ENCODE assay signal across 18 cellular contexts in the genomic region with DNA sequence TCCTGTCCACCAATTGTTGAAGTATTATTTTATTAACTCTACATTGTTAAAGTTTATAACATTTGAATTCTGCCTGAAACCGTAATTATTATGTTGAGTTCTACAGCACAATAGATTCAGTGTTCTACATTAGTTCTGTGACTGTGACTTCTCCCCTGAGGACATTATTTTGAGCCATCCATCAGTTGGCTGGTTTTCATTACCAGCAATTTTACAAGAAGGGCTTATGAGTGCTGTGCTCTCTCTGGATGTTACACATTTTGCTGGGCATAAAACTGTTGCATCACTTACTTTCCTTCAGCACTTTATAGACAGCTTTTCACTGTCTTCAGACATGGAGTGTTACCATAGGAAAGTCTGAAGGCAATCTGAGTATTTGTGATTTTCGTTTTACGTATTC.
DNase-seq lines count a peak whose midpoint lies in the region; ATAC-seq and TF ChIP-seq lines count a peak whose summit lies in the region.
"Had no signal": no experiment of that assay in that cellular context is flagged by ENCODE, and none has a peak within 500 bp of the region (broad histone marks: within the 10 kb centered on the region; RNA-seq: fewer than 3 reads in every experiment).

No MANE protein-coding gene starts in this region.

- no TSS peak for BruUV-seq in mammary epithelial cell (replicated peaks; lab: Mats Ljungman, UMichigan)

- POLR2A ChIA-PET in HEK293 (lab: Yijun Ruan, JAX): no interaction called here

- CTCF ChIA-PET in mammary epithelial cell (lab: Charles Lee; ENCODE audit: low non-redundant PET): no interaction called here
- CTCF ChIA-PET in HEK293 (lab: Yijun Ruan, JAX): interaction anchor here (0.5 kb wide), 1 partner anchor 34 kb away, joined by 4 read pairs; no protein-coding TSS in a partner anchor

- H3K27me3 Mint-ChIP-seq in immature natural killer cell (ENCODE audit: low read depth in 3 of 3): peaks cover 0 to 2% (median 2%) of the 10 kb centered on the region in 3 donors
- H3K27me3 Mint-ChIP-seq: CD4-positive, alpha-beta memory T cell had no signal

- peak overlapping the region; percentile 31 for H2AFZ ChIP-seq in mammary epithelial cell (ENCODE audit: low read depth, low read length)

- no peak overlapping the region for H3K9ac ChIP-seq in mammary epithelial cell (ENCODE audit: insufficient read depth, low read length)

- no peak overlapping the region for H3K4me3 Mint-ChIP-seq in immature natural killer cell
- H3K4me3 Mint-ChIP-seq: CD4-positive, alpha-beta memory T cell; H9 had no signal

- no peaks in the 10 kb centered on the region for H3K36me3 ChIP-seq in mammary epithelial cell (ENCODE audit: insufficient read depth, low read length)
- peaks cover 3% of the 10 kb centered on the region for H3K36me3 ChIP-seq in breast epithelium
- no peaks in the 10 kb centered on the region for H3K36me3 ChIP-seq in HEK293 (ENCODE audit: control insufficient read depth in 2 of 2, insufficient read depth in 1 of 2, low read length in 2 of 2)
- H3K36me3 ChIP-seq: BE2C had no signal

- 58% methylated on average over 3 of the region's 3 CpGs for WGBS in mammary epithelial cell (ENCODE audit: low coverage, missing lambda C conversion rate)

- no peak for ATAC-seq in sciatic nerve

- in situ Hi-C loops in mammary epithelial cell (cut with MboI; ENCODE audit: low sequenced_read_pairs in 2 of 2) (no loop called here), SK-MEL-5 (cut with HindIII; ENCODE audit: low pct_unique_long_range_greater_than_20kb, low sequenced_read_pairs) (no loop called here)

- H3K9me3 ChIP-seq in mammary epithelial cell (replicated peaks; ENCODE audit: insufficient read depth, low read length): no peaks in the 10 kb centered on the region
- H3K9me3 ChIP-seq in breast epithelium: no peaks in the 10 kb centered on the region
- H3K9me3 ChIP-seq in HEK293 (ENCODE audit: control insufficient read depth, insufficient read depth, low read depth, low read length): no peaks in the 10 kb centered on the region; the same call in 1 of the 2 replicates
- H3K9me3 ChIP-seq: BE2C had no signal

- H3K4me3 ChIP-seq in mammary epithelial cell (replicated peaks in 1 of 3; ENCODE audit: insufficient read depth in 1 of 3, low read depth in 2 of 3, low read length in 3 of 3) (no peak overlapping the region), breast epithelium (no peak overlapping the region), HEK293 (ENCODE audit: low read depth, low read length) (no peak overlapping the region)

- H3K4me1 ChIP-seq in mammary epithelial cell (ENCODE audit: insufficient read depth, low read length): no peaks in the 10 kb centered on the region
- no peaks in the 10 kb centered on the region for H3K4me1 ChIP-seq in breast epithelium
- no peaks in the 10 kb centered on the region for H3K4me1 ChIP-seq in HEK293 (ENCODE audit: control insufficient read depth, insufficient read depth, low read length)
- H3K4me1 ChIP-seq: BE2C had no signal

- H3K27me3 ChIP-seq in mammary epithelial cell (ENCODE audit: insufficient read depth, low read length): no peaks in the 10 kb centered on the region
- H3K27me3 ChIP-seq in breast epithelium: no peaks in the 10 kb centered on the region
- H3K27me3 ChIP-seq: BE2C had no signal

- dilution Hi-C loops in mammary epithelial cell (cut with HindIII; ENCODE audit: low sequenced_read_pairs): no loop called here

- H3K27ac ChIP-seq in mammary epithelial cell (ENCODE audit: insufficient read depth, low read depth, low read length) (no peak overlapping the region), breast epithelium (no peak overlapping the region), HEK293 (ENCODE audit: extremely low read depth, low read depth, low read length) (no peak overlapping the region)
- H3K27ac ChIP-seq: C4-2B, HL-60 had no signal

- TF ChIP-seq CTCF in mammary epithelial cell (conservative IDR thresholded peaks at IDR 0.05 in 1 of 2, IDR thresholded peaks at IDR 0.05 in 1 of 2; ENCODE audit: extremely low read depth in 1 of 2, insufficient read depth in 1 of 2, low read depth in 1 of 2, low read length in 2 of 2): no peak
- no peak for TF ChIP-seq CTCF in breast epithelium (IDR thresholded peaks at IDR 0.05)
- TF ChIP-seq CTCF in HEK293 (tag by site-specific recombination; IDR thresholded peaks at IDR 0.05): no peak

- no peak overlapping the region for H3K27ac Mint-ChIP-seq in immature natural killer cell
- H3K27ac Mint-ChIP-seq: CD4-positive, alpha-beta memory T cell; H9 had no signal

- no peaks in the 10 kb centered on the region for H4K20me1 ChIP-seq in mammary epithelial cell (ENCODE audit: insufficient read depth, low read length)

- peaks cover 0 to 22% (median 2%) of the 10 kb centered on the region in 6 donors for H3K9me3 Mint-ChIP-seq in immature natural killer cell

- DNase-seq in mammary epithelial cell (no peak), breast epithelium (ENCODE audit: low spot score in 2 of 2) (no peak), SK-MEL-5 (ENCODE audit: low read depth, low spot score) (peak; percentile 70), myocyte (ENCODE audit: low read depth) (peak; percentile 3), NOMO-1 (lab: John Stamatoyannopoulos, UW; ENCODE audit: unreplicated experiment in 2 of 2) (no peak), sciatic nerve (ENCODE audit: low spot score) (no peak), immature natural killer cell (no peak)
- DNase-seq: BE2C; CD4-positive, alpha-beta memory T cell; COR-L47; DMS153; DND-41; GF-D8; GOT3; H9 had no signal

- H3K79me2 ChIP-seq in mammary epithelial cell (ENCODE audit: insufficient read depth, low read length): no peaks in the 10 kb centered on the region

- no peak for TF ChIP-seq POLR2A in breast epithelium (IDR thresholded peaks at IDR 0.05)

- H3K4me2 ChIP-seq in mammary epithelial cell (ENCODE audit: insufficient read depth, low read depth, low read length): no peak overlapping the region

- intact Hi-C loops in mammary epithelial cell (cut with micrococcal nuclease): no loop called here
- intact Hi-C loops in breast epithelium (cut with DNase I; ENCODE audit: low total_unique reads): no loop called here
- intact Hi-C loops in sciatic nerve (cut with DNase I): no loop called here

- H3K36me3 Mint-ChIP-seq in immature natural killer cell: no peaks in the 10 kb centered on the region
- H3K36me3 Mint-ChIP-seq: CD4-positive, alpha-beta memory T cell had no signal

- H3K4me1 Mint-ChIP-seq in immature natural killer cell: no peaks in the 10 kb centered on the region
- H3K4me1 Mint-ChIP-seq: CD4-positive, alpha-beta memory T cell; H9 had no signal

TF ChIP-seq in HEK293, 187 proteins besides CTCF, POLR2A, EP300 and RAD21:
- no peak for TF ChIP-seq KLF16 (tag by site-specific recombination; IDR thresholded peaks at IDR 0.05)
- TF ChIP-seq, protein P1, sequence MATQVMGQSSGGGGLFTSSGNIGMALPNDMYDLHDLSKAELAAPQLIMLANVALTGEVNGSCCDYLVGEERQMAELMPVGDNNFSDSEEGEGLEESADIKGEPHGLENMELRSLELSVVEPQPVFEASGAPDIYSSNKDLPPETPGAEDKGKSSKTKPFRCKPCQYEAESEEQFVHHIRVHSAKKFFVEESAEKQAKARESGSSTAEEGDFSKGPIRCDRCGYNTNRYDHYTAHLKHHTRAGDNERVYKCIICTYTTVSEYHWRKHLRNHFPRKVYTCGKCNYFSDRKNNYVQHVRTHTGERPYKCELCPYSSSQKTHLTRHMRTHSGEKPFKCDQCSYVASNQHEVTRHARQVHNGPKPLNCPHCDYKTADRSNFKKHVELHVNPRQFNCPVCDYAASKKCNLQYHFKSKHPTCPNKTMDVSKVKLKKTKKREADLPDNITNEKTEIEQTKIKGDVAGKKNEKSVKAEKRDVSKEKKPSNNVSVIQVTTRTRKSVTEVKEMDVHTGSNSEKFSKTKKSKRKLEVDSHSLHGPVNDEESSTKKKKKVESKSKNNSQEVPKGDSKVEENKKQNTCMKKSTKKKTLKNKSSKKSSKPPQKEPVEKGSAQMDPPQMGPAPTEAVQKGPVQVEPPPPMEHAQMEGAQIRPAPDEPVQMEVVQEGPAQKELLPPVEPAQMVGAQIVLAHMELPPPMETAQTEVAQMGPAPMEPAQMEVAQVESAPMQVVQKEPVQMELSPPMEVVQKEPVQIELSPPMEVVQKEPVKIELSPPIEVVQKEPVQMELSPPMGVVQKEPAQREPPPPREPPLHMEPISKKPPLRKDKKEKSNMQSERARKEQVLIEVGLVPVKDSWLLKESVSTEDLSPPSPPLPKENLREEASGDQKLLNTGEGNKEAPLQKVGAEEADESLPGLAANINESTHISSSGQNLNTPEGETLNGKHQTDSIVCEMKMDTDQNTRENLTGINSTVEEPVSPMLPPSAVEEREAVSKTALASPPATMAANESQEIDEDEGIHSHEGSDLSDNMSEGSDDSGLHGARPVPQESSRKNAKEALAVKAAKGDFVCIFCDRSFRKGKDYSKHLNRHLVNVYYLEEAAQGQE (tag by site-specific recombination; IDR thresholded peaks at IDR 0.05): 0 out of 2 replicates have a peak, but pooled peaks have one; percentile 39

Comparison
In these comparisons a context has a peak if more than half of its experiments do, and no peak if none do; other contexts are left out.
1. DNase-seq: peak in SK-MEL-5 (single experiment) and myocyte (single experiment); none in mammary epithelial cell (single experiment), breast epithelium (0 of 2), NOMO-1 (0 of 2), sciatic nerve (single experiment) and immature natural killer cell (0 of 3).